ENCODE assay signal across 20 cellular contexts in the genomic region with DNA sequence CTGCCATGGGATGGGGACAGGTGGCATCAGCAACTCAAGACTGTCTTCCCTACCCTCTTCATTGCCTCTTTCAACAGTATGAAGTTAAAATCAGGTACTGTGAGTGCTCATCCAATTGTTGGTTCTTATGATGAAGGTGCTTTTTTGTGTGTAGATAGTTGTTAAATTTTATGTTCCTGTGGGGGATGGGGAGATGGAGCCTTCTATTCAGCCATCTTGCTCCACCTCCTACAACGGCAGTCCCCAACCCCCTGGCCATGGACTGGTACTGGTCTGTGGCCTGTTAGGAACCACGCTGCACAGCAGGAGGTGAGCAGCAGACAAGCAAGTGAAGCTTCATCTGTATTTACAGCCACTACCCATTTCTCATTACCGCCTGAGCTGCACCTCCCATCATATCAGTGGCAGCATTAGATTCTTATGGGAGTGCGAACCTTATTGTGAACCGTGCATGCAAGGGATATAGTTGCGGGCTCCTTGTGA. TPM values are rescaled to one million over a fixed set of nuclear protein-coding genes. Genes with fewer than 3 reads are reported as not detected.
A peak's percentile ranks its signal among the peaks of the same experiment; 100 is the strongest.
DNase-seq lines count a peak whose midpoint lies in the region; ATAC-seq, FAIRE-seq and TF ChIP-seq lines count a peak whose summit lies in the region.
"Had no signal": no experiment of that assay in that cellular context is flagged by ENCODE, and none has a peak within 500 bp of the region (broad histone marks: within the 10 kb centered on the region; RNA-seq: fewer than 3 reads in every experiment).

No MANE protein-coding gene starts in this region.

- H3K27me3 ChIP-seq in GM12878 (replicated peaks in 1 of 2; ENCODE audit: control insufficient read depth in 2 of 2, insufficient read depth in 2 of 2, low read length in 1 of 2) (no peaks in the 10 kb centered on the region), sigmoid colon (no peaks in the 10 kb centered on the region), tibial artery (no peaks in the 10 kb centered on the region)

- H3K9me3 ChIP-seq in GM12878 (replicated peaks; ENCODE audit: control insufficient read depth, insufficient read depth, low read length) (no peaks in the 10 kb centered on the region; the same call in 1 of the 3 replicates), sigmoid colon (peaks cover 0 to 5% (median 2%) of the 10 kb centered on the region in 4 donors), tibial artery (peaks cover 4 to 13% (median 7%) of the 10 kb centered on the region in 3 donors)

- 75% methylated on average over 6 of the region's 6 CpGs for WGBS in GM12878 (ENCODE audit: insufficient coverage, insufficient replicate concordance, low lambda C conversion rate, missing lambda C conversion rate)
- 92 to 93% methylated on average over 6 of the region's 6 CpGs for WGBS in sigmoid colon, 2 donors

- FAIRE-seq in GM12878 (lab: Jason Lieb, UNC) = no peak
- FAIRE-seq: GM18507, H1 had no signal

- H3K79me2 ChIP-seq in GM12878 (ENCODE audit: control insufficient read depth, insufficient read depth, low read length) = peaks cover 1% of the 10 kb centered on the region

- in situ Hi-C loops in GM12878 (cut with MboI) = no loop called here

- peak overlapping the region; percentile 87 for H2AFZ ChIP-seq in GM12878 (ENCODE audit: control insufficient read depth, low read depth, low read length)

- peak overlapping the region; percentile 97 for H3K4me2 ChIP-seq in GM12878 (ENCODE audit: control insufficient read depth, insufficient read depth)

- H3K36me3 ChIP-seq in GM12878 (ENCODE audit: control insufficient read depth in 2 of 2, insufficient read depth in 2 of 2, low read length in 1 of 2) = no peaks in the 10 kb centered on the region
- no peaks in the 10 kb centered on the region for H3K36me3 ChIP-seq in sigmoid colon
- peaks cover 0 to 4% (median 0%) of the 10 kb centered on the region in 3 donors for H3K36me3 ChIP-seq in tibial artery

- POLR2A ChIA-PET in GM12878 (lab: Charles Lee) = interaction anchor here (0.5 to 4.5 kb wide), 12 partner anchors 8 to 1996 kb away, joined by 3 to 57 read pairs (median 4); no protein-coding TSS in a partner anchor

- TF ChIP-seq CTCF in GM12878 (IDR thresholded peaks at IDR 0.05 in 2 of 3, conservative IDR thresholded peaks at IDR 0.05 in 1 of 3; ENCODE audit: control insufficient read depth in 2 of 3, extremely low read depth in 1 of 3, insufficient read depth in 1 of 3, low read depth in 3 of 3, low read length in 3 of 3) (no peak), sigmoid colon (IDR thresholded peaks at IDR 0.05) (no peak), tibial artery (IDR thresholded peaks at IDR 0.05) (no peak)

- H3K27ac ChIP-seq in GM12878 (ENCODE audit: control insufficient read depth, insufficient read depth) (peak overlapping the region; percentile 75), sigmoid colon (no peak overlapping the region), tibial artery (no peak overlapping the region)

- H3K4me3 ChIP-seq in GM12878 (peak overlapping the region; percentile 20; the same call in 1 of the 2 replicates), sigmoid colon (no peak overlapping the region), tibial artery (no peak overlapping the region)

- H4K20me1 ChIP-seq in GM12878 (ENCODE audit: control insufficient read depth, insufficient read depth) = no peaks in the 10 kb centered on the region

- TF ChIP-seq EP300 in GM12878 (IDR thresholded peaks at IDR 0.05; ENCODE audit: borderline replicate concordance in 1 of 2, control insufficient read depth in 1 of 2, low read depth in 2 of 2, low read length in 2 of 2) (no peak), sigmoid colon (IDR thresholded peaks at IDR 0.05) (no peak)

- SMC1A ChIA-PET in GM12878 (lab: Charles Lee; ENCODE audit: uncharacterized antibody, unreplicated experiment) = interaction anchor here (0.6 to 18.6 kb wide), 17 partner anchors 8 to 154 kb away, joined by 3 to 456 read pairs (median 14); no protein-coding TSS in a partner anchor

- TF ChIP-seq POLR2A in GM18505 (IDR thresholded peaks at IDR 0.05; ENCODE audit: borderline replicate concordance, extremely low read depth, insufficient read depth, insufficient read length) (no peak), GM12878 (IDR thresholded peaks at IDR 0.05; ENCODE audit: low read depth, low read length) (no peak), sigmoid colon (IDR thresholded peaks at IDR 0.05) (no peak)

- BruUV-seq in GM12878 (replicated peaks; lab: Mats Ljungman, UMichigan) = TSS peak; percentile 73

- peak overlapping the region; percentile 34; the same call in 1 of the 2 replicates for H3K9ac ChIP-seq in GM12878 (ENCODE audit: control insufficient read depth, insufficient read depth, low read length)

- intact Hi-C loops in GM12878 (cut with micrococcal nuclease; ENCODE audit: unreplicated experiment) (loop anchor here (10.0 kb wide), 1 partner anchor 334 kb away; the partner anchor contains the start of gene ZHX3), sigmoid colon (cut with DNase I) (no loop called here), tibial artery (cut with DNase I; ENCODE audit: low total_unique reads) (no loop called here)

- TF ChIP-seq RAD21 in GM12878 (IDR thresholded peaks at IDR 0.05; ENCODE audit: insufficient read depth, low read depth, low read length) = no peak

- ATAC-seq in GM18505 (IDR thresholded peaks at IDR 0.05; ENCODE audit: unreplicated experiment) = peak; percentile 19
- ATAC-seq in GM12878 = peak; percentile 24
- ATAC-seq: HCT116 had no signal

- peak; percentile 21 for DNase-seq in activated CD8-positive, alpha-beta memory T cell treated with anti-CD3 and anti-CD28 coated beads for 24 hours
- DNase-seq in activated CD8-positive, alpha-beta memory T cell treated with anti-CD3 and anti-CD28 coated beads, Interleukin-2, amount 50 U/mL, for 4 hours = no peak
- DNase-seq in GM12878 (ENCODE audit: low read depth, low spot score) = no peak
- DNase-seq in sigmoid colon = peak; percentile 26
- no peak for DNase-seq in NCI-H345 treated with DMSO at 0.1 percent for 48 hours (lab: John Stamatoyannopoulos, UW; ENCODE audit: unreplicated experiment)
- DNase-seq in tibial artery = no peak
- no peak for DNase-seq in SW 1271 (lab: John Stamatoyannopoulos, UW)
- DNase-seq: DMS79, KG1, NCI-H1105 treated with DMSO at 0.1 percent for 48 hours, NCI-H2029 treated with DMSO at 0.1 percent for 48 hours, NCI-H2171, NCI-H345, NCI-H524 treated with DMSO at 0.1 percent for 48 hours, NCI-H82, SHP77 had no signal

- CTCF ChIA-PET in GM12878 (lab: Yijun Ruan, JAX) = interaction anchor here (0.7 to 19.2 kb wide), 11 partner anchors 7 to 154 kb away, joined by 3 to 510 read pairs (median 25); no protein-coding TSS in a partner anchor

- H3K4me1 ChIP-seq in GM12878 (ENCODE audit: control insufficient read depth, insufficient read depth, low read length) (peaks cover 32% of the 10 kb centered on the region), sigmoid colon (no peaks in the 10 kb centered on the region), tibial artery (no peaks in the 10 kb centered on the region)

- RAD21 ChIA-PET in GM12878 (lab: Charles Lee; ENCODE audit: unreplicated experiment) = interaction anchor here (0.8 to 19.1 kb wide), 15 partner anchors 8 to 359 kb away, joined by 3 to 696 read pairs (median 4); partner anchors contain the start of genes LPIN3 and TOP1

TF ChIP-seq in GM12878, 131 proteins besides CTCF, POLR2A, EP300 and RAD21 (continues in another document):
- TF ChIP-seq HDGF (IDR thresholded peaks at IDR 0.05) (no peak), FOXK2 (IDR thresholded peaks at IDR 0.05) (no peak), TCF7 (IDR thresholded peaks at IDR 0.05; ENCODE audit: borderline replicate concordance) (no peak), NR2C1 (IDR thresholded peaks at IDR 0.05) (no peak), ZNF384 (IDR thresholded peaks at IDR 0.05; ENCODE audit: borderline replicate concordance, low read depth, low read length) (no peak), PBX3 (IDR thresholded peaks at IDR 0.05; ENCODE audit: insufficient replicate concordance, low read depth, low read length) (no peak), YY1 (IDR thresholded peaks at IDR 0.05; ENCODE audit: low read depth, low read length) (no peak), IKZF1 (conservative IDR thresholded peaks at IDR 0.05) (0 out of 2 replicates have a peak, but pooled peaks have one; percentile 25), MYB (IDR thresholded peaks at IDR 0.05; ENCODE audit: borderline replicate concordance, low read depth, low read length) (no peak)

RNA-seq across cellular contexts. Expression of gene TOP1, which starts 47.8 kb away (rescaled TPM):
- 14.9 and 16.0 TPM in 2 replicates for total RNA-seq in GM12878 (2013; cell fraction: nucleolus; rRNA removed)
- total RNA-seq in GM12878 (2014; rRNA removed) (21.5 and 24.0 TPM in 2 replicates), GM12878 (2014; rRNA removed; fragmentation: Illumina TruSeq; extraction: Trizol) (47.1 and 51.6 TPM in 2 replicates), GM12878 (2021) (91.7 and 97.4 TPM in 2 replicates), sigmoid colon (10 to 100 TPM; 22.0 to 33.2 (median 22.4) TPM)
- 41.2 TPM for polyA plus RNA-seq in GM12878 (2011; ENCODE audit: low read depth)
- polyA plus RNA-seq in GM12878 (2011; rRNA removed) (25.1 and 33.8 TPM in 2 replicates), GM12878 (2014; fragmentation: Illumina TruSeq; extraction: Trizol) (128 and 159 TPM in 2 replicates), GM12878 (2014; fragmentation: Nextera tagmentation; extraction: Ambion mirVana) (10 to 100 TPM; 36.1 to 47.6 TPM), GM12878 (2014; rRNA removed) (34.5 and 35.4 TPM in 2 replicates), GM12878 (2016; fragmentation: Nextera tagmentation; extraction: Ambion mirVana) (10 to 100 TPM; 57.0 to 59.9 TPM), sigmoid colon (10 to 100 TPM; 26.4 to 45.0 (median 43.2) TPM)
- polyA plus RNA-seq in GM12878 (2011; cell fraction: cytosol; rRNA removed) = 13.6 and 19.6 TPM in 2 replicates
- 20.3 and 33.7 TPM in 2 replicates for polyA plus RNA-seq in GM12878 (2011; cell fraction: nucleus; rRNA removed)
- polyA plus RNA-seq in GM12878 (2012) = 53.5 and 59.9 TPM in 2 replicates
- polyA minus RNA-seq in GM12878 (2011; rRNA and poly(A)+ RNA removed) = 13.7 and 17.7 TPM in 2 replicates
- 24.7 and 26.9 TPM in 2 replicates for polyA minus RNA-seq in GM12878 (2011; cell fraction: cytosol; rRNA and poly(A)+ RNA removed)
- 8.0 and 13.6 TPM in 2 replicates for polyA minus RNA-seq in GM12878 (2011; cell fraction: nucleus; rRNA and poly(A)+ RNA removed)

Comparison
In these comparisons a context has a peak if more than half of its experiments do, and no peak if none do; other contexts are left out.
1. DNase-seq: peak in activated CD8-positive, alpha-beta memory T cell treated with anti-CD3 and anti-CD28 coated beads for 24 hours (single experiment) and sigmoid colon (single experiment); none in activated CD8-positive, alpha-beta memory T cell treated with anti-CD3 and anti-CD28 coated beads, Interleukin-2, amount 50 U/mL, for 4 hours (single experiment), GM12878 (single experiment), NCI-H345 treated with DMSO at 0.1 percent for 48 hours (single experiment), tibial artery (0 of 2) and SW 1271 (0 of 2).